1 cellular context compared by ENCODE assay signal in genomic region chr10:49049660-49050059, GRCh38.
TF ChIP-seq lines count a peak whose summit lies in the region.

No MANE protein-coding gene starts in this region.

TF ChIP-seq in liver, 16 proteins besides CTCF, POLR2A, EP300 and RAD21 (continued from another document):
- TF ChIP-seq REST (IDR thresholded peaks at IDR 0.05), result no peak
- TF ChIP-seq RXRA (IDR thresholded peaks at IDR 0.05), result peak; percentile 74 to 77
- no peak for TF ChIP-seq HNF4G (IDR thresholded peaks at IDR 0.05)
- TF ChIP-seq HNF4A (conservative IDR thresholded peaks at IDR 0.05), result peak; percentile 62 to 67
- TF ChIP-seq SP1 (IDR thresholded peaks at IDR 0.05), result peak; percentile 45
- peak; percentile 96 for TF ChIP-seq YY1 (IDR thresholded peaks at IDR 0.05)
- no peak for TF ChIP-seq GABPA (IDR thresholded peaks at IDR 0.05 in 1 of 2, conservative IDR thresholded peaks at IDR 0.05 in 1 of 2)
